Comparison of ENCODE assay signal across 8 cellular contexts in genomic region chr3:49021213-49021812, GRCh38. TPM values are rescaled to one million over a fixed set of nuclear protein-coding genes. Genes with fewer than 3 reads are reported as not detected.
A peak's percentile ranks its signal among the peaks of the same experiment; 100 is the strongest.
DNase-seq lines count a peak whose midpoint lies in the region; ATAC-seq lines count a peak whose summit lies in the region.

No MANE protein-coding gene starts in this region.

- peaks cover 10% of the 10 kb centered on the region for H3K36me3 Mint-ChIP-seq in activated naive CD4-positive, alpha-beta T cell treated with anti-CD3 and anti-CD28 coated beads, Interleukin-2, amount 50 U/mL, for 24 hours

- H3K4me3 Mint-ChIP-seq in activated naive CD4-positive, alpha-beta T cell treated with anti-CD3 and anti-CD28 coated beads, Interleukin-2, amount 50 U/mL, for 24 hours: peak overlapping the region; percentile 99

- H3K4me3 ChIP-seq in GM08714 (ENCODE audit: low read length) (peak overlapping the region; percentile 77), SK-N-MC (peak overlapping the region; percentile 86)

- H3K36me3 ChIP-seq in SK-N-MC (ENCODE audit: insufficient read depth, low read length): peaks cover 24% of the 10 kb centered on the region; the same call in 1 of the 2 replicates

- H3K9me3 ChIP-seq in SK-N-MC (ENCODE audit: low read depth, low read length): no peaks in the 10 kb centered on the region

- peak; percentile 42 for ATAC-seq in HG02588 (IDR thresholded peaks at IDR 0.05; ENCODE audit: unreplicated experiment)

- DNase-seq in NCI-H1048 (lab: John Stamatoyannopoulos, UW) (peak; percentile 96), SK-N-MC (ENCODE audit: low read depth, low spot score) (peak; percentile 73), globus pallidus (ENCODE audit: low spot score) (peak; percentile 97), occipital lobe (lab: John Stamatoyannopoulos, UW) (peak; percentile 95)

- peak overlapping the region; percentile 99 for H3K27ac Mint-ChIP-seq in activated naive CD4-positive, alpha-beta T cell treated with anti-CD3 and anti-CD28 coated beads, Interleukin-2, amount 50 U/mL, for 24 hours

- H3K9ac ChIP-seq in SK-N-MC (ENCODE audit: insufficient read length): peak overlapping the region; percentile 94

- H3K27ac ChIP-seq in SK-N-MC (peak overlapping the region; percentile 85), temporal lobe (ENCODE audit: low read depth, low read length) (peak overlapping the region; percentile 92)

- no peaks in the 10 kb centered on the region for H3K27me3 Mint-ChIP-seq in activated naive CD4-positive, alpha-beta T cell treated with anti-CD3 and anti-CD28 coated beads, Interleukin-2, amount 50 U/mL, for 24 hours

- no peaks in the 10 kb centered on the region for H3K9me3 Mint-ChIP-seq in activated naive CD4-positive, alpha-beta T cell treated with anti-CD3 and anti-CD28 coated beads, Interleukin-2, amount 50 U/mL, for 24 hours

- H3K4me1 Mint-ChIP-seq in activated naive CD4-positive, alpha-beta T cell treated with anti-CD3 and anti-CD28 coated beads, Interleukin-2, amount 50 U/mL, for 24 hours: peaks cover 51% of the 10 kb centered on the region

RNA-seq across cellular contexts. Expression of gene NDUFAF3, which starts 0.6 kb away (rescaled TPM):
- total RNA-seq in occipital lobe: 33.4 TPM
- 24.1 TPM for total RNA-seq in temporal lobe

RNA-seq across cellular contexts. Expression of gene DALRD3, which starts 2.9 kb away (rescaled TPM):
- total RNA-seq in occipital lobe (47.4 TPM), temporal lobe (38.1 TPM)

RNA-seq across cellular contexts. Expression of gene IMPDH2, which starts 7.9 kb away (rescaled TPM):
- total RNA-seq in occipital lobe (190 TPM), temporal lobe (98.1 TPM)

RNA-seq across cellular contexts. Expression of gene WDR6, which starts 14.1 kb away (rescaled TPM):
- total RNA-seq in occipital lobe (85.6 TPM), temporal lobe (87.8 TPM)

RNA-seq across cellular contexts. Expression of gene P4HTM, which starts 31.3 kb away (rescaled TPM):
- total RNA-seq in occipital lobe (53.0 TPM), temporal lobe (47.5 TPM)

Comparison
In these comparisons a context has a peak if more than half of its experiments do, and no peak if none do; other contexts are left out.
1. Peak in every context shown above with its lines: DNase-seq, ATAC-seq, H3K4me3 ChIP-seq and H3K27ac ChIP-seq.